8 cellular contexts compared by ENCODE assay signal in genomic region chr2:174546519-174547506, GRCh38. TPM values are rescaled to one million over a fixed set of nuclear protein-coding genes. Genes with fewer than 3 reads are reported as not detected.
A peak's percentile ranks its signal among the peaks of the same experiment; 100 is the strongest.
DNase-seq lines count a peak whose midpoint lies in the region; ATAC-seq and TF ChIP-seq lines count a peak whose summit lies in the region.

No MANE protein-coding gene starts in this region.

- no peaks in the 10 kb centered on the region for H3K9me3 Mint-ChIP-seq in activated CD8-positive, alpha-beta T cell treated with anti-CD3 and anti-CD28 coated beads for 36 hours

- CTCF ChIA-PET in activated CD8-positive, alpha-beta T cell treated with anti-CD3 and anti-CD28 coated beads for 36 hours (lab: Charles Lee), result interaction anchor here (0.6 to 3.8 kb wide), 38 partner anchors 9 to 206 kb away, joined by 3 to 136 read pairs (median 5); partner anchors contain the start of genes GPR155 and SCRN3

- no peaks in the 10 kb centered on the region for H3K9me2 ChIP-seq in MM.1S (replicated peaks; ENCODE audit: insufficient read depth, low read length)

- DNase-seq in AG08395 (ENCODE audit: low spot score) (peak; percentile 49), GM04504 (ENCODE audit: low read depth) (peak; percentile 12), MM.1S (peak; percentile 68), left ventricle myocardium superior (no peak)
- peak; percentile 69 for DNase-seq in activated CD8-positive, alpha-beta T cell treated with anti-CD3 and anti-CD28 coated beads for 36 hours
- DNase-seq in stimulated activated CD4-positive, alpha-beta T cell treated with anti-CD3 and anti-CD28 coated beads, Interleukin-4, amount 100 ng/mL, for 24 hours, result peak; percentile 40

- H3K27me3 Mint-ChIP-seq in activated CD8-positive, alpha-beta T cell treated with anti-CD3 and anti-CD28 coated beads for 36 hours, result no peaks in the 10 kb centered on the region

- POLR2A ChIA-PET in activated CD8-positive, alpha-beta T cell treated with anti-CD3 and anti-CD28 coated beads for 36 hours (lab: Charles Lee), result interaction anchor here (0.9 to 1.6 kb wide), 6 partner anchors 9 to 96 kb away, joined by 3 to 6 read pairs (median 4); no protein-coding TSS in a partner anchor

- ATAC-seq in activated CD8-positive, alpha-beta T cell treated with anti-CD3 and anti-CD28 coated beads for 36 hours, result peak; percentile 81
- ATAC-seq in left ventricle myocardium superior (peak; percentile 56), HG03469 (IDR thresholded peaks at IDR 0.05; ENCODE audit: unreplicated experiment) (no peak), HG02763 (IDR thresholded peaks at IDR 0.05; ENCODE audit: unreplicated experiment) (no peak)

- no peaks in the 10 kb centered on the region for H3K79me2 ChIP-seq in MM.1S (ENCODE audit: low read length)

- no peak overlapping the region for H3K4me3 ChIP-seq in MM.1S (ENCODE audit: low read length)

- no peak overlapping the region for H3K4me3 Mint-ChIP-seq in activated CD8-positive, alpha-beta T cell treated with anti-CD3 and anti-CD28 coated beads for 36 hours

- no peaks in the 10 kb centered on the region for H3K27me3 ChIP-seq in MM.1S (replicated peaks; ENCODE audit: insufficient read depth, low read length)

- no peak overlapping the region for H3K27ac Mint-ChIP-seq in activated CD8-positive, alpha-beta T cell treated with anti-CD3 and anti-CD28 coated beads for 36 hours

- no peaks in the 10 kb centered on the region for H3K36me3 ChIP-seq in MM.1S (replicated peaks; ENCODE audit: insufficient read depth, low read length)

- H3K9ac ChIP-seq in MM.1S (ENCODE audit: low read length), result no peak overlapping the region

- H3K4me2 ChIP-seq in MM.1S (ENCODE audit: low read depth, low read length), result no peak overlapping the region

- H4K20me1 ChIP-seq in MM.1S (ENCODE audit: insufficient read depth, low read length), result no peaks in the 10 kb centered on the region

- peak; percentile 68 for TF ChIP-seq CTCF in MM.1S (IDR thresholded peaks at IDR 0.05; ENCODE audit: low read length)
- peak; percentile 50 for TF ChIP-seq CTCF in activated CD8-positive, alpha-beta T cell treated with anti-CD3 and anti-CD28 coated beads for 36 hours (IDR thresholded peaks at IDR 0.05)

- H3K27ac ChIP-seq in MM.1S (ENCODE audit: low read length), result no peak overlapping the region

- no peaks in the 10 kb centered on the region for H3K9me3 ChIP-seq in MM.1S (replicated peaks; ENCODE audit: insufficient read depth, low read length)

- no peak overlapping the region for H2AFZ ChIP-seq in MM.1S (ENCODE audit: low read length)

- H3K36me3 Mint-ChIP-seq in activated CD8-positive, alpha-beta T cell treated with anti-CD3 and anti-CD28 coated beads for 36 hours (ENCODE audit: low read depth), result peaks cover 2% of the 10 kb centered on the region

- H3K4me1 ChIP-seq in MM.1S (ENCODE audit: low read length), result no peaks in the 10 kb centered on the region

- H3K4me1 Mint-ChIP-seq in activated CD8-positive, alpha-beta T cell treated with anti-CD3 and anti-CD28 coated beads for 36 hours (ENCODE audit: low read depth), result peaks cover 21% of the 10 kb centered on the region

- intact Hi-C loops in activated CD8-positive, alpha-beta T cell treated with anti-CD3 and anti-CD28 coated beads for 36 hours (cut with micrococcal nuclease), result loop anchor here (5.0 kb wide), 1 partner anchor 85 kb away; no protein-coding TSS in a partner anchor
- intact Hi-C loops in left ventricle myocardium superior (cut with micrococcal nuclease), result no loop called here

- H3F3A ChIP-seq in MM.1S (ENCODE audit: insufficient read depth, low read length), result no peaks in the 10 kb centered on the region

RNA-seq across cellular contexts. Expression of gene WIPF1, which starts 50.8 kb away (rescaled TPM):
- 100 to 1,000 TPM; 361 to 365 TPM for total RNA-seq in activated CD8-positive, alpha-beta T cell treated with anti-CD3 and anti-CD28 coated beads for 36 hours
- 15.2 TPM for total RNA-seq in left ventricle myocardium superior

RNA-seq across cellular contexts. Expression of gene GPR155, which starts 60.0 kb away (rescaled TPM):
- total RNA-seq in activated CD8-positive, alpha-beta T cell treated with anti-CD3 and anti-CD28 coated beads for 36 hours, result 10 to 100 TPM; 13.3 to 15.3 TPM
- 16.6 TPM for total RNA-seq in left ventricle myocardium superior

Comparison
In these comparisons a context has a peak if more than half of its experiments do, and no peak if none do; other contexts are left out.
1. ATAC-seq: peak in activated CD8-positive, alpha-beta T cell treated with anti-CD3 and anti-CD28 coated beads for 36 hours (single experiment) and left ventricle myocardium superior (single experiment); none in HG03469 (single experiment) and HG02763 (single experiment).
2. RNA of gene WIPF1, which starts 50.8 kb away (total RNA-seq): 361 to 365 TPM in activated CD8-positive, alpha-beta T cell treated with anti-CD3 and anti-CD28 coated beads for 36 hours; 15.2 TPM in left ventricle myocardium superior (single experiment); every median in the first group is over 10 times any median in the second.